7 cellular contexts compared by ENCODE assay signal in genomic region chr3:49701388-49702077, GRCh38. TPM values are rescaled to one million over a fixed set of nuclear protein-coding genes. Genes with fewer than 3 reads are reported as not detected.
DNase-seq lines count a peak whose midpoint lies in the region; TF ChIP-seq lines count a peak whose summit lies in the region.
"Had no signal": no experiment of that assay in that cellular context is flagged by ENCODE, and none has a peak within 500 bp of the region (broad histone marks: within the 10 kb centered on the region; RNA-seq: fewer than 3 reads in every experiment).

No MANE protein-coding gene starts in this region.

- peaks cover 3% of the 10 kb centered on the region for H3K36me3 Mint-ChIP-seq in progenitor cell of endocrine pancreas (ENCODE audit: insufficient read depth)

- H3K4me3 Mint-ChIP-seq in progenitor cell of endocrine pancreas (ENCODE audit: low read depth): no peak overlapping the region

- H3K9me3 Mint-ChIP-seq in progenitor cell of endocrine pancreas (ENCODE audit: low read depth): no peaks in the 10 kb centered on the region

- H3K4me3 ChIP-seq in astrocyte of the spinal cord (ENCODE audit: low read depth, low read length): no peak overlapping the region

- H3K4me1 Mint-ChIP-seq in progenitor cell of endocrine pancreas (ENCODE audit: low read depth): no peaks in the 10 kb centered on the region

- H3K27me3 Mint-ChIP-seq in progenitor cell of endocrine pancreas: no peaks in the 10 kb centered on the region

- DNase-seq in DMS 273 (lab: John Stamatoyannopoulos, UW; ENCODE audit: unreplicated experiment) (peak; percentile 44), DMS 273 treated with DMSO at 0.1 percent for 48 hours (lab: John Stamatoyannopoulos, UW) (no peak), astrocyte of the spinal cord (ENCODE audit: low read depth, low spot score) (no peak), progenitor cell of endocrine pancreas (ENCODE audit: low spot score, unreplicated experiment) (no peak), NCI-H128 (lab: John Stamatoyannopoulos, UW; ENCODE audit: unreplicated experiment) (no peak), NCI-H2196 treated with DMSO at 0.1 percent for 48 hours (lab: John Stamatoyannopoulos, UW; ENCODE audit: unreplicated experiment) (no peak)
- DNase-seq: 8988T had no signal

- H3K27ac Mint-ChIP-seq in progenitor cell of endocrine pancreas: no peak overlapping the region

- TF ChIP-seq CTCF in astrocyte of the spinal cord (IDR thresholded peaks at IDR 0.05; ENCODE audit: low read depth, low read length) (peak; percentile 78), progenitor cell of endocrine pancreas (IDR thresholded peaks at IDR 0.05; ENCODE audit: unreplicated experiment) (peak; percentile 39)

- in situ Hi-C loops in astrocyte of the spinal cord (cut with HindIII; ENCODE audit: low sequenced_read_pairs): no loop called here

RNA-seq across cellular contexts. Expression of gene RNF123, which starts 12.2 kb away (rescaled TPM):
- total RNA-seq in progenitor cell of endocrine pancreas: 52.2 and 54.4 TPM in 2 replicates

RNA-seq across cellular contexts. Expression of gene MST1, which starts 12.3 kb away (rescaled TPM):
- 45.2 and 47.5 TPM in 2 replicates for total RNA-seq in progenitor cell of endocrine pancreas

RNA-seq across cellular contexts. Expression of gene AMIGO3, which starts 18.0 kb away (rescaled TPM):
- total RNA-seq in progenitor cell of endocrine pancreas: 0.86 TPM in 1 of 2 replicates, not detected in the other

RNA-seq across cellular contexts. Expression of gene GMPPB, which starts 22.2 kb away (rescaled TPM):
- total RNA-seq in progenitor cell of endocrine pancreas: 31.2 and 34.3 TPM in 2 replicates

RNA-seq across cellular contexts. Expression of gene APEH, which starts 27.4 kb away (rescaled TPM):
- total RNA-seq in progenitor cell of endocrine pancreas: 160 and 178 TPM in 2 replicates
